7 cellular contexts compared by ENCODE assay signal in the genomic region with DNA sequence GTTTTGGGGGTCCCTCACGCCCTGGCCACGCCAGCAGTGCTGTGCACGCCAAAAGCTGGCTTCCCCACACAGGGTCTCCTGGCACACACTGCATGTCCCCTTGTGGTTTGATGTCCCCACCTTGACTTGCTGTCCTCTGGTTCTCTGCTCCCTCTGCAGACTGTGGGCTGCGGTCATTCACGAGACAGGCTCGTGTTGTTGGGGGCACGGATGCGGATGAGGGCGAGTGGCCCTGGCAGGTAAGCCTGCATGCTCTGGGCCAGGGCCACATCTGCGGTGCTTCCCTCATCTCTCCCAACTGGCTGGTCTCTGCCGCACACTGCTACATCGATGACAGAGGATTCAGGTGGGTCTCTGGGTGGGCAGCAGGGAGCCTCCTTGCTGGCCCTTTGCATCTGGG. TPM values are rescaled to one million over a fixed set of nuclear protein-coding genes. Genes with fewer than 3 reads are reported as not detected.
"Had no signal": no experiment of that assay in that cellular context is flagged by ENCODE, and none has a peak within 500 bp of the region (broad histone marks: within the 10 kb centered on the region; RNA-seq: fewer than 3 reads in every experiment).

No MANE protein-coding gene starts in this region.

- H3K9ac ChIP-seq: KMS-11 had no signal

- H3K4me2 ChIP-seq: GM23338, KMS-11 had no signal

- H3K4me3 ChIP-seq: GM23338, HAP-1 had no signal

- H3K4me1 ChIP-seq: HAP-1 had no signal

- H3K9me3 ChIP-seq: HAP-1 had no signal

- H3K36me3 ChIP-seq: HAP-1 had no signal

- H3K9me3 Mint-ChIP-seq: IgD-negative memory B cell had no signal

- DNase-seq: H7, HFFc6, KBM-7 had no signal

- H3K4me1 Mint-ChIP-seq: GM23338 had no signal

- H3K27ac ChIP-seq: KMS-11 had no signal

- H2AFZ ChIP-seq: GM23338 had no signal

- H3K4me3 Mint-ChIP-seq: GM23338, HFFc6, IgD-negative memory B cell had no signal

- H3K27ac Mint-ChIP-seq: GM23338, HFFc6, IgD-negative memory B cell had no signal

- H3K27me3 Mint-ChIP-seq: IgD-negative memory B cell had no signal

RNA-seq across cellular contexts. Expression of a gene that starts 40.2 kb away (rescaled TPM):
- total RNA-seq: HFFc6 had no signal
